In the genomic region with DNA sequence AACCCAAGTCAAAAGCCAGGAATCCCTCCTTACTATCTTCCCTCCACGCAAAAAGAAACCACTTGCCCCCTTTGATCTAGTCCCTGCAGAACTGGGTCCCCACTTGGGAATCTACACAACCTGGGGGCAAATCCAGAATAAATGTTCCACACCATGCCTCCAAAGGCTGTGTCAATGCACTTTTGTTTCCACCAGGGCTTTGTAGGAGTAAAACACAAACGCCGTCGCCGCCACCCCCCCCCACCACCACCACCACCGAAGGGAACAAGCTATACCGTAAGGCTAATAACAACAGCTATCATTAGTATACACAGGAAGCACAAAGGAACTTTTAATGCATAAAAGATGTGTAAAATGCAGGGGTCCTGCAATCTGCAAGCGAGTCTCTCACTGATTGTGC, we compare ENCODE assay signal across 1 cellular context.
TF ChIP-seq lines count a peak whose summit lies in the region.

No MANE protein-coding gene starts in this region.

TF ChIP-seq in GM12878, 131 proteins besides CTCF, POLR2A, EP300 and RAD21 (continued from another document):
- TF ChIP-seq GABPA (IDR thresholded peaks at IDR 0.05; ENCODE audit: low read depth): no peak
- no peak for TF ChIP-seq PAX8 (IDR thresholded peaks at IDR 0.05)
- no peak for TF ChIP-seq HDAC6 (IDR thresholded peaks at IDR 0.05; ENCODE audit: unreplicated experiment)
- TF ChIP-seq, protein P1, sequence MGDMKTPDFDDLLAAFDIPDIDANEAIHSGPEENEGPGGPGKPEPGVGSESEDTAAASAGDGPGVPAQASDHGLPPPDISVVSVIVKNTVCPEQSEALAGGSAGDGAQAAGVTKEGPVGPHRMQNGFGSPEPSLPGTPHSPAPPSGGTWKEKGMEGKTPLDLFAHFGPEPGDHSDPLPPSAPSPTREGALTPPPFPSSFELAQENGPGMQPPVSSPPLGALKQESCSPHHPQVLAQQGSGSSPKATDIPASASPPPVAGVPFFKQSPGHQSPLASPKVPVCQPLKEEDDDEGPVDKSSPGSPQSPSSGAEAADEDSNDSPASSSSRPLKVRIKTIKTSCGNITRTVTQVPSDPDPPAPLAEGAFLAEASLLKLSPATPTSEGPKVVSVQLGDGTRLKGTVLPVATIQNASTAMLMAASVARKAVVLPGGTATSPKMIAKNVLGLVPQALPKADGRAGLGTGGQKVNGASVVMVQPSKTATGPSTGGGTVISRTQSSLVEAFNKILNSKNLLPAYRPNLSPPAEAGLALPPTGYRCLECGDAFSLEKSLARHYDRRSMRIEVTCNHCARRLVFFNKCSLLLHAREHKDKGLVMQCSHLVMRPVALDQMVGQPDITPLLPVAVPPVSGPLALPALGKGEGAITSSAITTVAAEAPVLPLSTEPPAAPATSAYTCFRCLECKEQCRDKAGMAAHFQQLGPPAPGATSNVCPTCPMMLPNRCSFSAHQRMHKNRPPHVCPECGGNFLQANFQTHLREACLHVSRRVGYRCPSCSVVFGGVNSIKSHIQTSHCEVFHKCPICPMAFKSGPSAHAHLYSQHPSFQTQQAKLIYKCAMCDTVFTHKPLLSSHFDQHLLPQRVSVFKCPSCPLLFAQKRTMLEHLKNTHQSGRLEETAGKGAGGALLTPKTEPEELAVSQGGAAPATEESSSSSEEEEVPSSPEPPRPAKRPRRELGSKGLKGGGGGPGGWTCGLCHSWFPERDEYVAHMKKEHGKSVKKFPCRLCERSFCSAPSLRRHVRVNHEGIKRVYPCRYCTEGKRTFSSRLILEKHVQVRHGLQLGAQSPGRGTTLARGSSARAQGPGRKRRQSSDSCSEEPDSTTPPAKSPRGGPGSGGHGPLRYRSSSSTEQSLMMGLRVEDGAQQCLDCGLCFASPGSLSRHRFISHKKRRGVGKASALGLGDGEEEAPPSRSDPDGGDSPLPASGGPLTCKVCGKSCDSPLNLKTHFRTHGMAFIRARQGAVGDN (IDR thresholded peaks at IDR 0.05): no peak
- TF ChIP-seq TCF12 (IDR thresholded peaks at IDR 0.05; ENCODE audit: low read depth, low read length): no peak
- no peak for TF ChIP-seq ZSCAN29 (IDR thresholded peaks at IDR 0.05)
- no peak for TF ChIP-seq BACH1 (IDR thresholded peaks at IDR 0.05; ENCODE audit: borderline replicate concordance)
